10 cellular contexts compared by ENCODE assay signal in the genomic region with DNA sequence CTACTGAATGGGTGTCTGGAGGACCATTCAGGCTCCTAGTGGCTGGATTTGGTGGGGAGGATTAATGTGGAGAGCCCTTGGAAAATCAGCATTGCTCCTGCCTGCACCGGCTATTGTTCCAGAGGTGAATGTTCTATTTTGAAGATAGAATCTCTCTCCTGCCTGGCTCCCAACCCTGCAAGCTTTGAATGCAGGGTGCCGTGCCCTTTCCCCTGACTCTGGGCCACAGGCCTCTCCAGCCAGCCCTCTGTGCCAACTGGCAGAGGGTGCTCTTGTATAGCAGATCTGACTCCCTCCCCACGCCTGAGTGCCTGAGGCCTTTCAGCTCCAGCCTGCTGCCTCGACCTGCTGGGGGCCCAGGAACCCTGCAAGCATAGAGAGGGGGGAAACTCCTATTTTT.
DNase-seq lines count a peak whose midpoint lies in the region; ATAC-seq and TF ChIP-seq lines count a peak whose summit lies in the region.
"Had no signal": no experiment of that assay in that cellular context is flagged by ENCODE, and none has a peak within 500 bp of the region (broad histone marks: within the 10 kb centered on the region; RNA-seq: fewer than 3 reads in every experiment).

No MANE protein-coding gene starts in this region.

- peak; percentile 35 for TF ChIP-seq RAD21 in HCT116 (IDR thresholded peaks at IDR 0.05; ENCODE audit: low read depth)

- no peak for TF ChIP-seq POLR2A in HCT116 (IDR thresholded peaks at IDR 0.05; ENCODE audit: borderline replicate concordance, extremely low read depth, insufficient read depth, insufficient read length)

- BruUV-seq in HCT116 (replicated peaks; lab: Mats Ljungman, UMichigan): no TSS peak

- H3K4me1 ChIP-seq in HCT116 (ENCODE audit: control insufficient read depth in 1 of 2, insufficient read depth in 2 of 2, low read length in 2 of 2): no peaks in the 10 kb centered on the region
- H3K4me1 ChIP-seq in SJCRH30: no peaks in the 10 kb centered on the region
- H3K4me1 ChIP-seq: left lung had no signal

- no peak for ATAC-seq in HCT116
- no peak for ATAC-seq in HG02588 (IDR thresholded peaks at IDR 0.05; ENCODE audit: unreplicated experiment)
- ATAC-seq: activated CD8-positive, alpha-beta T cell treated with anti-CD3 and anti-CD28 coated beads, Interleukin-2, amount 10 ng/mL, durations not matched to agents 7 days and 5 days; left lung had no signal

- CTCF ChIA-PET in HCT116 (lab: Charles Lee): no interaction called here

- peaks cover 7% of the 10 kb centered on the region; the same call in 1 of the 2 replicates for H3K27me3 ChIP-seq in HCT116 (ENCODE audit: insufficient read depth, low read length)
- no peaks in the 10 kb centered on the region for H3K27me3 ChIP-seq in SJCRH30
- H3K27me3 ChIP-seq in kidney epithelial cell (ENCODE audit: control insufficient read depth, insufficient read depth, low read length): no peaks in the 10 kb centered on the region
- no peaks in the 10 kb centered on the region for H3K27me3 ChIP-seq in brain microvascular endothelial cell (replicated peaks)
- H3K27me3 ChIP-seq: left lung had no signal

- H2AFZ ChIP-seq in HCT116 (ENCODE audit: low read depth, low read length, poor library complexity, severe bottlenecking): no peak overlapping the region

- H3K9me2 ChIP-seq in HCT116 (ENCODE audit: insufficient read depth): no peaks in the 10 kb centered on the region

- DNase-seq in COR-L47 (lab: John Stamatoyannopoulos, UW): peak; percentile 9
- DNase-seq in HCT116 (ENCODE audit: low read depth, low spot score): no peak
- peak; percentile 62 to 67 for DNase-seq in SJCRH30
- DNase-seq in kidney epithelial cell (ENCODE audit: low read depth): no peak
- no peak for DNase-seq in brain microvascular endothelial cell
- DNase-seq in hippocampal formation (lab: John Stamatoyannopoulos, UW): no peak
- DNase-seq in UCSD-AML1 (lab: John Stamatoyannopoulos, UW; ENCODE audit: unreplicated experiment): no peak
- DNase-seq: activated CD8-positive, alpha-beta T cell treated with anti-CD3 and anti-CD28 coated beads, Interleukin-2, amount 10 ng/mL, durations not matched to agents 7 days and 5 days; left lung had no signal

- H3K79me2 ChIP-seq in HCT116 (ENCODE audit: insufficient read depth, low read length): no peaks in the 10 kb centered on the region

- H3K4me2 ChIP-seq in HCT116 (ENCODE audit: low read length): no peak overlapping the region

- H3K9ac ChIP-seq in HCT116 (ENCODE audit: low read length): no peak overlapping the region

- no peaks in the 10 kb centered on the region for H4K20me1 ChIP-seq in HCT116 (ENCODE audit: insufficient read depth)

- H3K9me3 ChIP-seq in HCT116 (ENCODE audit: control insufficient read depth in 1 of 2, insufficient read depth in 1 of 2, low read depth in 1 of 2, low read length in 2 of 2): no peaks in the 10 kb centered on the region
- no peaks in the 10 kb centered on the region for H3K9me3 ChIP-seq in SJCRH30 (replicated peaks)
- H3K9me3 ChIP-seq: left lung had no signal

- RAD21 ChIA-PET in HCT116 (lab: Charles Lee; ENCODE audit: low non-redundant PET in 1 of 2, low total read pairs in 2 of 2, uncharacterized antibody in 2 of 2, unreplicated experiment in 2 of 2): no interaction called here

- in situ Hi-C loops in brain microvascular endothelial cell (cut with HindIII; ENCODE audit: low pct_ligation_motif_present, low sequenced_read_pairs): no loop called here

- TF ChIP-seq CTCF in HCT116 (IDR thresholded peaks at IDR 0.05 in 2 of 3, conservative IDR thresholded peaks at IDR 0.05 in 1 of 3; ENCODE audit: borderline replicate concordance in 1 of 3, insufficient read depth in 1 of 3, low read depth in 2 of 3, low read length in 2 of 3): 0 out of 6 replicates have a peak, but pooled peaks of 1 of the 3 experiments have one; percentile 5
- peak; percentile 43 for TF ChIP-seq CTCF in kidney epithelial cell (IDR thresholded peaks at IDR 0.05; ENCODE audit: insufficient read depth, low read length, poor library complexity, severe bottlenecking)
- TF ChIP-seq CTCF in brain microvascular endothelial cell (IDR thresholded peaks at IDR 0.05; ENCODE audit: low read depth, low read length, missing control alignments): no peak

- POLR2A ChIA-PET in HCT116 (lab: Charles Lee): no interaction called here

- H3K4me3 ChIP-seq in HCT116 (replicated peaks in 1 of 2; ENCODE audit: low read depth in 1 of 2, low read length in 2 of 2) (no peak overlapping the region), SJCRH30 (no peak overlapping the region), kidney epithelial cell (ENCODE audit: low read depth, low read length) (no peak overlapping the region), brain microvascular endothelial cell (ENCODE audit: low read depth, low read length) (no peak overlapping the region)
- H3K4me3 ChIP-seq: left lung had no signal

- H3K27ac ChIP-seq in HCT116 (ENCODE audit: low read depth, low read length) (no peak overlapping the region), SJCRH30 (no peak overlapping the region), brain microvascular endothelial cell (no peak overlapping the region)
- H3K27ac ChIP-seq: left lung had no signal

- H3K36me3 ChIP-seq in HCT116 (ENCODE audit: control insufficient read depth in 1 of 2, insufficient read depth in 2 of 2, low read length in 2 of 2) (no peaks in the 10 kb centered on the region), SJCRH30 (no peaks in the 10 kb centered on the region), kidney epithelial cell (ENCODE audit: control insufficient read depth, insufficient read depth, low read length) (no peaks in the 10 kb centered on the region), brain microvascular endothelial cell (replicated peaks) (no peaks in the 10 kb centered on the region)
- H3K36me3 ChIP-seq: left lung had no signal

- intact Hi-C loops in HCT116 (cut with micrococcal nuclease): no loop called here

TF ChIP-seq in HCT116, 20 proteins besides CTCF, POLR2A, EP300 and RAD21:
- no peak for TF ChIP-seq ZNF274 (IDR thresholded peaks at IDR 0.05; ENCODE audit: low read depth, low read length)

Comparison
In these comparisons a context has a peak if more than half of its experiments do, and no peak if none do; other contexts are left out.
1. DNase-seq: peak in COR-L47 (single experiment) and SJCRH30 (2 of 2); none in HCT116 (single experiment), kidney epithelial cell (single experiment), brain microvascular endothelial cell (single experiment), hippocampal formation (0 of 2) and UCSD-AML1 (single experiment).